In genomic region chr21:34553199-34553952, GRCh38 we compare ENCODE assay signal across 13 cellular contexts. TPM values are rescaled to one million over a fixed set of nuclear protein-coding genes. Genes with fewer than 3 reads are reported as not detected.
DNase-seq lines count a peak whose midpoint lies in the region; ATAC-seq and TF ChIP-seq lines count a peak whose summit lies in the region.
"Had no signal": no experiment of that assay in that cellular context is flagged by ENCODE, and none has a peak within 500 bp of the region (broad histone marks: within the 10 kb centered on the region; RNA-seq: fewer than 3 reads in every experiment).

No MANE protein-coding gene starts in this region.

- H3K4me1 ChIP-seq in foreskin keratinocyte (peaks cover 25% of the 10 kb centered on the region), suprapubic skin (peaks cover 20% of the 10 kb centered on the region)
- H3K4me1 ChIP-seq: A549, HAP-1 had no signal

- intact Hi-C loops in activated T-helper 2 cell treated with anti-CD3 and anti-CD28 coated beads, Interferon-gamma antibody, Interleukin-2, Interleukin-4, amounts not matched to agents 10 μg/mL and 5 μg/mL and 100 μg/mL, durations not matched to agents 14 hours and 24 hours and 36 hours (cut with micrococcal nuclease), result no loop called here

- H3K27ac Mint-ChIP-seq in activated T-helper 2 cell treated with anti-CD3 and anti-CD28 coated beads, Interferon-gamma antibody, Interleukin-2, Interleukin-4, amounts not matched to agents 10 μg/mL and 5 μg/mL and 100 μg/mL, durations not matched to agents 14 hours and 24 hours and 36 hours, result peak overlapping the region; percentile 62
- H3K27ac Mint-ChIP-seq: stimulated activated effector memory CD8-positive, alpha-beta T cell treated with anti-CD3 and anti-CD28 coated beads, Interleukin-12 subunit alpha, Interleukin-12 subunit beta, amount 100 ng/mL, for 72 hours had no signal

- H3K4me3 Mint-ChIP-seq in activated T-helper 2 cell treated with anti-CD3 and anti-CD28 coated beads, Interferon-gamma antibody, Interleukin-2, Interleukin-4, amounts not matched to agents 10 μg/mL and 5 μg/mL and 100 μg/mL, durations not matched to agents 14 hours and 24 hours and 36 hours (ENCODE audit: low read depth), result no peak overlapping the region
- H3K4me3 Mint-ChIP-seq: stimulated activated effector memory CD8-positive, alpha-beta T cell treated with anti-CD3 and anti-CD28 coated beads, Interleukin-12 subunit alpha, Interleukin-12 subunit beta, amount 100 ng/mL, for 72 hours had no signal

- no peaks in the 10 kb centered on the region for H3K36me3 ChIP-seq in suprapubic skin
- H3K36me3 ChIP-seq: HAP-1 had no signal

- in situ Hi-C loops in ACHN (cut with HindIII; ENCODE audit: low pct_ligation_motif_present, low pct_unique_long_range_greater_than_20kb, low sequenced_read_pairs), result no loop called here

- ATAC-seq in foreskin keratinocyte (peak; percentile 78), left lobe of liver (no peak)
- ATAC-seq: A549; stimulated activated effector memory CD8-positive, alpha-beta T cell treated with anti-CD3 and anti-CD28 coated beads, Interleukin-12 subunit alpha, Interleukin-12 subunit beta, amount 100 ng/mL, for 72 hours had no signal

- TF ChIP-seq CTCF in foreskin keratinocyte (conservative IDR thresholded peaks at IDR 0.05), result no peak
- TF ChIP-seq CTCF in suprapubic skin (IDR thresholded peaks at IDR 0.05), result no peak

- TF ChIP-seq EP300 in suprapubic skin (IDR thresholded peaks at IDR 0.05), result no peak

- no peak for TF ChIP-seq POLR2A in suprapubic skin (IDR thresholded peaks at IDR 0.05)

- peaks cover 10% of the 10 kb centered on the region for H3K36me3 Mint-ChIP-seq in activated T-helper 2 cell treated with anti-CD3 and anti-CD28 coated beads, Interferon-gamma antibody, Interleukin-2, Interleukin-4, amounts not matched to agents 10 μg/mL and 5 μg/mL and 100 μg/mL, durations not matched to agents 14 hours and 24 hours and 36 hours (ENCODE audit: low read depth)
- H3K36me3 Mint-ChIP-seq: stimulated activated effector memory CD8-positive, alpha-beta T cell treated with anti-CD3 and anti-CD28 coated beads, Interleukin-12 subunit alpha, Interleukin-12 subunit beta, amount 100 ng/mL, for 72 hours had no signal

- 74% methylated on average over 8 of the region's 8 CpGs for WGBS in suprapubic skin

- no peak overlapping the region for H3K4me3 ChIP-seq in suprapubic skin
- H3K4me3 ChIP-seq: A549, HAP-1 had no signal

- H3K4me1 Mint-ChIP-seq in activated T-helper 2 cell treated with anti-CD3 and anti-CD28 coated beads, Interferon-gamma antibody, Interleukin-2, Interleukin-4, amounts not matched to agents 10 μg/mL and 5 μg/mL and 100 μg/mL, durations not matched to agents 14 hours and 24 hours and 36 hours (ENCODE audit: low read depth), result peaks cover 13% of the 10 kb centered on the region

- no peaks in the 10 kb centered on the region for H3K9me3 ChIP-seq in suprapubic skin
- H3K9me3 ChIP-seq: A549, HAP-1 had no signal

- H3K27me3 ChIP-seq in foreskin keratinocyte (no peaks in the 10 kb centered on the region), suprapubic skin (no peaks in the 10 kb centered on the region)

- H3K27ac ChIP-seq in foreskin keratinocyte (peak overlapping the region; percentile 86), suprapubic skin (peak overlapping the region; percentile 21)
- H3K27ac ChIP-seq: A549 had no signal

- H3K9me3 Mint-ChIP-seq in activated T-helper 2 cell treated with anti-CD3 and anti-CD28 coated beads, Interferon-gamma antibody, Interleukin-2, Interleukin-4, amounts not matched to agents 10 μg/mL and 5 μg/mL and 100 μg/mL, durations not matched to agents 14 hours and 24 hours and 36 hours, result peaks cover 14% of the 10 kb centered on the region

- H3K27me3 Mint-ChIP-seq in activated T-helper 2 cell treated with anti-CD3 and anti-CD28 coated beads, Interferon-gamma antibody, Interleukin-2, Interleukin-4, amounts not matched to agents 10 μg/mL and 5 μg/mL and 100 μg/mL, durations not matched to agents 14 hours and 24 hours and 36 hours (ENCODE audit: low read depth), result no peaks in the 10 kb centered on the region

- DNase-seq in NCI-H146 (lab: John Stamatoyannopoulos, UW) (peak; percentile 28), NCI-H146 treated with DMSO at 0.1 percent for 48 hours (lab: John Stamatoyannopoulos, UW; ENCODE audit: unreplicated experiment) (no peak), foreskin keratinocyte (peak; percentile 58 to 82), suprapubic skin (ENCODE audit: low spot score in 2 of 2) (no peak), NCI-H1436 (lab: John Stamatoyannopoulos, UW) (no peak), left lobe of liver (ENCODE audit: low spot score) (no peak), ACHN (no peak)
- DNase-seq in activated T-helper 2 cell treated with anti-CD3 and anti-CD28 coated beads, Interferon-gamma antibody, Interleukin-2, Interleukin-4, amounts not matched to agents 10 μg/mL and 5 μg/mL and 100 μg/mL, durations not matched to agents 14 hours and 24 hours and 36 hours (ENCODE audit: low spot score), result no peak
- DNase-seq: activated CD4-positive, alpha-beta T cell treated with anti-CD3 and anti-CD28 coated beads for 48 hours had no signal

RNA-seq across cellular contexts. Expression of gene KCNE1, which starts 41.4 kb away (rescaled TPM):
- total RNA-seq in activated T-helper 2 cell treated with anti-CD3 and anti-CD28 coated beads, Interferon-gamma antibody, Interleukin-2, Interleukin-4, amounts not matched to agents 10 μg/mL and 5 μg/mL and 100 μg/mL, durations not matched to agents 14 hours and 24 hours and 36 hours, result 0.37 and 0.46 TPM in 2 replicates
- total RNA-seq in foreskin keratinocyte, result 0.11 TPM in 1 of 2 replicates, not detected in the other
- polyA plus RNA-seq in foreskin keratinocyte, result 0.02 and 0.08 TPM in 2 replicates
- 1 to 10 TPM in 1 of 4 donors, under 1 TPM in 3; 0.34 to 1.7 (median 0.58) TPM for total RNA-seq in suprapubic skin
- total RNA-seq in left lobe of liver, result 2.0 TPM
- total RNA-seq: kidney epithelial cell had no signal

Comparison
In these comparisons a context has a peak if more than half of its experiments do, and no peak if none do; other contexts are left out.
1. DNase-seq: peak in NCI-H146 (single experiment) and foreskin keratinocyte (2 of 2); none in NCI-H146 treated with DMSO at 0.1 percent for 48 hours (single experiment), activated T-helper 2 cell treated with anti-CD3 and anti-CD28 coated beads, Interferon-gamma antibody, Interleukin-2, Interleukin-4, amounts not matched to agents 10 μg/mL and 5 μg/mL and 100 μg/mL, durations not matched to agents 14 hours and 24 hours and 36 hours (single experiment), suprapubic skin (0 of 2), NCI-H1436 (single experiment), left lobe of liver (single experiment) and ACHN (single experiment).